Comparison of ENCODE assay signal across 8 cellular contexts in the genomic region with DNA sequence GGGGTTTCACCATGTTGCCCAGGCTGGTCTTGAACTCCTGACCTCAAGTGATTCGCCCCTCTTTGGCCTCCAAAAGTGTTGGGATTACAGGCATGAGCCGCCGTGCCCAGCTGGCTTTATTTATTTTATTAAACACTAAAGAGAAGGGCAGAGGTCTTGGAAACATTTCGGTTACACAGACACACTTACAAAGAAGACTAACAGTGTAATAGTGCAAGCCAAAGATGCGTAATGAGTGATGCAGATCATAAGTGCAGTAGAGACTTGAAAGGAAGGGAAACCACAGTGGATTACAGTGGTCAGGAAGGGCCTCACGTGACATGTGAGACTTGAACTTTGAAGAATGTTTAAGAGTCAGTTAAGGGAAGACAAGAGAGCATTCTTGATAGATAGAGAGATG.
DNase-seq lines count a peak whose midpoint lies in the region; ATAC-seq lines count a peak whose summit lies in the region.

No MANE protein-coding gene starts in this region.

- DNase-seq in ELR (ENCODE audit: low read depth) (peak; percentile 93), SKM-1 treated with dmso at 0.1 percent for 144 hours (lab: John Stamatoyannopoulos, UW; ENCODE audit: unreplicated experiment) (peak; percentile 9), amniotic stem cell (lab: John Stamatoyannopoulos, UW) (peak; percentile 43), hippocampal formation (lab: John Stamatoyannopoulos, UW) (no peak), NCI-H1048 (lab: John Stamatoyannopoulos, UW) (no peak)
- DNase-seq in stimulated activated CD4-positive, alpha-beta T cell treated with anti-CD3 and anti-CD28 coated beads, Interleukin-1b, Interleukin-23, amount 100 ng/mL, for 24 hours (ENCODE audit: low read depth in 4 of 4, low spot score in 1 of 4): peak in 3 of 4 experiments; percentile 18 to 37 (median 18)

- ATAC-seq in HG02852 (IDR thresholded peaks at IDR 0.05; ENCODE audit: unreplicated experiment) (peak; percentile 79), HG03342 (IDR thresholded peaks at IDR 0.05; ENCODE audit: unreplicated experiment) (no peak)

Comparison
In these comparisons a context has a peak if more than half of its experiments do, and no peak if none do; other contexts are left out.
1. DNase-seq: peak in ELR (single experiment), SKM-1 treated with dmso at 0.1 percent for 144 hours (single experiment), amniotic stem cell (single experiment) and stimulated activated CD4-positive, alpha-beta T cell treated with anti-CD3 and anti-CD28 coated beads, Interleukin-1b, Interleukin-23, amount 100 ng/mL, for 24 hours (3 of 4); none in hippocampal formation (0 of 2) and NCI-H1048 (single experiment).